Comparison of ENCODE assay signal across 6 cellular contexts in genomic region chrX:144634451-144634850, GRCh38.
DNase-seq lines count a peak whose midpoint lies in the region; ATAC-seq, FAIRE-seq and TF ChIP-seq lines count a peak whose summit lies in the region.
"Not testable (repeated sequence)": the region's sequence is repeated elsewhere in the genome, so short reads cannot be mapped to it uniquely, and the experiment has no call there.

No MANE protein-coding gene starts in this region.

- not testable (repeated sequence) for H3K79me2 ChIP-seq in MM.1S (ENCODE audit: low read length); OCI-LY3 (ENCODE audit: low read length); SU-DHL-6 (ENCODE audit: insufficient read depth, low read length); keratinocyte (ENCODE audit: control insufficient read depth, insufficient read depth, low read length)

- H3K4me2 ChIP-seq in MM.1S (ENCODE audit: low read depth, low read length) (peak overlapping the region; percentile 21; the same call in 1 of the 2 replicates), OCI-LY3 (ENCODE audit: low read length) (peak overlapping the region; percentile 83), SU-DHL-6 (ENCODE audit: low read depth, low read length, poor library complexity, severe bottlenecking) (peak overlapping the region; percentile 19)
- not testable (repeated sequence) for H3K4me2 ChIP-seq in keratinocyte (ENCODE audit: control insufficient read depth, extremely low read depth, insufficient read depth, low read depth, low read length)

- H2AFZ ChIP-seq in MM.1S (ENCODE audit: low read length) (0 out of 2 replicates have a peak overlapping the region, but pooled peaks have one; percentile 35), OCI-LY3 (ENCODE audit: low read depth, low read length) (peak overlapping the region; percentile 60; the same call in 1 of the 2 replicates), keratinocyte (ENCODE audit: control insufficient read depth, low read length) (peak overlapping the region; percentile 12)
- H2AFZ ChIP-seq in SU-DHL-6 (ENCODE audit: low read depth, low read length, severe bottlenecking) = not testable (repeated sequence)

- peak; percentile 29 for DNase-seq in MM.1S
- not testable (repeated sequence) for DNase-seq in MCF 10A (ENCODE audit: unreplicated experiment); keratinocyte (ENCODE audit: low read depth, low spot score)

- not testable (repeated sequence) for H3K9me1 ChIP-seq in keratinocyte (ENCODE audit: control insufficient read depth, extremely low read depth, insufficient read depth, low read length)

- H3K9me3 ChIP-seq in MM.1S (replicated peaks; ENCODE audit: insufficient read depth, low read length); OCI-LY3 (ENCODE audit: insufficient read depth, low read length); SU-DHL-6 (ENCODE audit: insufficient read depth, low read length); keratinocyte (ENCODE audit: control insufficient read depth, low read depth, low read length): not testable (repeated sequence)

- not testable (repeated sequence) for H4K20me1 ChIP-seq in MM.1S (ENCODE audit: insufficient read depth, low read length); OCI-LY3 (ENCODE audit: insufficient read depth, low read length); SU-DHL-6 (ENCODE audit: low read depth, low read length); keratinocyte (ENCODE audit: control insufficient read depth, extremely low read depth, insufficient read depth, low read length)

- not testable (repeated sequence) for H3K36me3 ChIP-seq in MM.1S (replicated peaks; ENCODE audit: insufficient read depth, low read length); SU-DHL-6 (ENCODE audit: low read length); keratinocyte (ENCODE audit: control insufficient read depth in 2 of 2, extremely low read depth in 1 of 2, insufficient read depth in 2 of 2, low read length in 2 of 2)
- peaks cover 15% of the 10 kb centered on the region for H3K36me3 ChIP-seq in OCI-LY3 (replicated peaks; ENCODE audit: low read depth, low read length)

- FAIRE-seq in keratinocyte (lab: Jason Lieb, UNC) = not testable (repeated sequence)

- dilution Hi-C loops in keratinocyte (cut with MboI; ENCODE audit: extremely low pct_ligation_motif_present, low sequenced_read_pairs) = not testable (repeated sequence)

- peak overlapping the region; percentile 88 for H3K27ac Mint-ChIP-seq in MCF 10A (ENCODE audit: low read depth, unreplicated experiment)

- not testable (repeated sequence) for TF ChIP-seq CTCF in MM.1S (IDR thresholded peaks at IDR 0.05; ENCODE audit: low read length); OCI-LY3 (IDR thresholded peaks at IDR 0.05; ENCODE audit: low read depth, low read length); SU-DHL-6 (IDR thresholded peaks at IDR 0.05; ENCODE audit: insufficient read depth, low read length, poor library complexity, severe bottlenecking); MCF 10A (IDR thresholded peaks at IDR 0.05; ENCODE audit: unreplicated experiment); keratinocyte (optimal IDR thresholded peaks at IDR 0.05 in 1 of 3, IDR thresholded peaks at IDR 0.05 in 1 of 3, conservative IDR thresholded peaks at IDR 0.05 in 1 of 3; ENCODE audit: extremely low read depth in 1 of 3, insufficient read depth in 2 of 3, low read length in 3 of 3)

- H3K4me1 Mint-ChIP-seq in MCF 10A (ENCODE audit: insufficient read depth, unreplicated experiment) = peaks cover 16% of the 10 kb centered on the region

- not testable (repeated sequence) for H3K27me3 ChIP-seq in MM.1S (replicated peaks; ENCODE audit: insufficient read depth, low read length); OCI-LY3 (ENCODE audit: low read depth, low read length); SU-DHL-6 (ENCODE audit: low read length); keratinocyte (ENCODE audit: control insufficient read depth, extremely low read depth, insufficient read depth, low read length)

- POLR2A ChIA-PET in MCF 10A (lab: Yijun Ruan, JAX) = interaction anchor here (0.6 kb wide), 1 partner anchor 285 kb away, joined by 5 read pairs; no protein-coding TSS in a partner anchor

- H3K4me1 ChIP-seq in MM.1S (ENCODE audit: low read length); keratinocyte (ENCODE audit: control insufficient read depth, extremely low read depth, insufficient read depth, low read length): not testable (repeated sequence)
- H3K4me1 ChIP-seq in OCI-LY3 (ENCODE audit: low read length) = peaks cover 30% of the 10 kb centered on the region

- not testable (repeated sequence) for H3K4me3 ChIP-seq in MM.1S (ENCODE audit: low read length); SU-DHL-6 (ENCODE audit: insufficient read depth, low read length, poor library complexity, severe bottlenecking); keratinocyte (ENCODE audit: control insufficient read depth in 2 of 3, extremely low read depth in 1 of 3, insufficient read depth in 2 of 3, low read depth in 1 of 3, low read length in 3 of 3)
- H3K4me3 ChIP-seq in OCI-LY3 (ENCODE audit: low read length) = peak overlapping the region; percentile 74

- H3K27me3 Mint-ChIP-seq in MCF 10A (ENCODE audit: insufficient read depth, unreplicated experiment) = not testable (repeated sequence)

- H3K9me3 Mint-ChIP-seq in MCF 10A (ENCODE audit: unreplicated experiment) = not testable (repeated sequence)

- ATAC-seq in GM19463 (IDR thresholded peaks at IDR 0.05; ENCODE audit: unreplicated experiment) = peak; percentile 50

- BruUV-seq in MCF 10A (replicated peaks; lab: Mats Ljungman, UMichigan) = not testable (repeated sequence)

- H3K27ac ChIP-seq in MM.1S (ENCODE audit: low read length) = peak overlapping the region; percentile 16; the same call in 1 of the 2 replicates
- H3K27ac ChIP-seq in OCI-LY3 (ENCODE audit: low read length) = peak overlapping the region; percentile 99
- not testable (repeated sequence) for H3K27ac ChIP-seq in SU-DHL-6 (ENCODE audit: low read depth, low read length); keratinocyte (ENCODE audit: control insufficient read depth, insufficient read depth, low read length)

- not testable (repeated sequence) for H3F3A ChIP-seq in MM.1S (ENCODE audit: insufficient read depth, low read length); SU-DHL-6 (ENCODE audit: insufficient read depth)

- H3K9ac ChIP-seq in MM.1S (ENCODE audit: low read length); SU-DHL-6 (ENCODE audit: low read length); keratinocyte (ENCODE audit: control insufficient read depth, extremely low read depth, insufficient read depth, low read length): not testable (repeated sequence)
- H3K9ac ChIP-seq in OCI-LY3 (ENCODE audit: low read length) = peak overlapping the region; percentile 79

- intact Hi-C loops in MCF 10A (cut with micrococcal nuclease) = not testable (repeated sequence)

- H3K9me2 ChIP-seq in MM.1S (replicated peaks; ENCODE audit: insufficient read depth, low read length); SU-DHL-6 (replicated peaks; ENCODE audit: insufficient read depth, low read length): not testable (repeated sequence)

- CTCF ChIA-PET in MCF 10A (lab: Yijun Ruan, JAX) = not testable (repeated sequence)

- H3K4me3 Mint-ChIP-seq in MCF 10A (ENCODE audit: unreplicated experiment) = not testable (repeated sequence)

- not testable (repeated sequence) for H3K36me3 Mint-ChIP-seq in MCF 10A (ENCODE audit: insufficient read depth, unreplicated experiment)
